14 cellular contexts compared by ENCODE assay signal in genomic region chr12:103462675-103463074, GRCh38. TPM values are rescaled to one million over a fixed set of nuclear protein-coding genes. Genes with fewer than 3 reads are reported as not detected.
A peak's percentile ranks its signal among the peaks of the same experiment; 100 is the strongest.
DNase-seq lines count a peak whose midpoint lies in the region; ATAC-seq lines count a peak whose summit lies in the region.
"Had no signal": no experiment of that assay in that cellular context is flagged by ENCODE, and none has a peak within 500 bp of the region (broad histone marks: within the 10 kb centered on the region; RNA-seq: fewer than 3 reads in every experiment).

No MANE protein-coding gene starts in this region.

- H3K9me3 Mint-ChIP-seq in activated T-helper 2 cell treated with anti-CD3 and anti-CD28 coated beads, Interferon-gamma antibody, Interleukin-2, Interleukin-4, amounts not matched to agents 10 μg/mL and 5 μg/mL and 100 μg/mL, durations not matched to agents 14 hours and 24 hours and 36 hours, result peaks cover 4% of the 10 kb centered on the region

- peaks cover 4% of the 10 kb centered on the region for H3K27me3 Mint-ChIP-seq in activated T-helper 2 cell treated with anti-CD3 and anti-CD28 coated beads, Interferon-gamma antibody, Interleukin-2, Interleukin-4, amounts not matched to agents 10 μg/mL and 5 μg/mL and 100 μg/mL, durations not matched to agents 14 hours and 24 hours and 36 hours (ENCODE audit: low read depth)
- H3K27me3 Mint-ChIP-seq: IgD-negative memory B cell had no signal

- no peaks in the 10 kb centered on the region for H3K36me3 Mint-ChIP-seq in activated T-helper 2 cell treated with anti-CD3 and anti-CD28 coated beads, Interferon-gamma antibody, Interleukin-2, Interleukin-4, amounts not matched to agents 10 μg/mL and 5 μg/mL and 100 μg/mL, durations not matched to agents 14 hours and 24 hours and 36 hours (ENCODE audit: low read depth)

- H3K4me3 Mint-ChIP-seq in activated T-helper 2 cell treated with anti-CD3 and anti-CD28 coated beads, Interferon-gamma antibody, Interleukin-2, Interleukin-4, amounts not matched to agents 10 μg/mL and 5 μg/mL and 100 μg/mL, durations not matched to agents 14 hours and 24 hours and 36 hours (ENCODE audit: low read depth), result no peak overlapping the region
- H3K4me3 Mint-ChIP-seq: IgD-negative memory B cell had no signal

- ATAC-seq in GM19023 (IDR thresholded peaks at IDR 0.05; ENCODE audit: unreplicated experiment) (peak; percentile 96), GM21619 (IDR thresholded peaks at IDR 0.05; ENCODE audit: unreplicated experiment) (peak; percentile 98), HG03097 (IDR thresholded peaks at IDR 0.05; ENCODE audit: low FRiP score, unreplicated experiment) (peak; percentile 74)

- peaks cover 13% of the 10 kb centered on the region for H3K4me1 Mint-ChIP-seq in activated T-helper 2 cell treated with anti-CD3 and anti-CD28 coated beads, Interferon-gamma antibody, Interleukin-2, Interleukin-4, amounts not matched to agents 10 μg/mL and 5 μg/mL and 100 μg/mL, durations not matched to agents 14 hours and 24 hours and 36 hours (ENCODE audit: low read depth)

- intact Hi-C loops in activated T-helper 2 cell treated with anti-CD3 and anti-CD28 coated beads, Interferon-gamma antibody, Interleukin-2, Interleukin-4, amounts not matched to agents 10 μg/mL and 5 μg/mL and 100 μg/mL, durations not matched to agents 14 hours and 24 hours and 36 hours (cut with micrococcal nuclease), result no loop called here

- DNase-seq in COLO829 (ENCODE audit: low spot score), result no peak
- no peak for DNase-seq in NCI-H2227 treated with DMSO at 0.1 percent for 48 hours (lab: John Stamatoyannopoulos, UW)
- DNase-seq in activated T-helper 2 cell treated with anti-CD3 and anti-CD28 coated beads, Interferon-gamma antibody, Interleukin-2, Interleukin-4, amounts not matched to agents 10 μg/mL and 5 μg/mL and 100 μg/mL, durations not matched to agents 14 hours and 24 hours and 36 hours (ENCODE audit: low spot score), result no peak
- no peak for DNase-seq in SK-N-DZ (ENCODE audit: low spot score)
- DNase-seq: activated CD4-positive, alpha-beta T cell treated with anti-CD3 and anti-CD28 coated beads, Interleukin-2, amount 50 U/mL, for 1 hour; activated naive CD4-positive, alpha-beta T cell treated with anti-CD3 and anti-CD28 coated beads, Interleukin-2, amount 50 U/mL, for 16 hours; cortex of kidney; kidney; NCI-H1694 treated with DMSO at 0.1 percent for 48 hours; uterus had no signal

- H3K27ac Mint-ChIP-seq in activated T-helper 2 cell treated with anti-CD3 and anti-CD28 coated beads, Interferon-gamma antibody, Interleukin-2, Interleukin-4, amounts not matched to agents 10 μg/mL and 5 μg/mL and 100 μg/mL, durations not matched to agents 14 hours and 24 hours and 36 hours, result no peak overlapping the region

RNA-seq across cellular contexts. Expression of gene C12orf42, which starts 33.1 kb away (rescaled TPM):
- total RNA-seq in activated T-helper 2 cell treated with anti-CD3 and anti-CD28 coated beads, Interferon-gamma antibody, Interleukin-2, Interleukin-4, amounts not matched to agents 10 μg/mL and 5 μg/mL and 100 μg/mL, durations not matched to agents 14 hours and 24 hours and 36 hours, result not detected in 2 replicates
- 0.10 TPM in 1 of 2 replicates, not detected in the other for polyA plus RNA-seq in SK-N-DZ (2014; cell fraction: cytosol; rRNA removed)
- polyA plus RNA-seq in SK-N-DZ (2014; cell fraction: nucleus; rRNA removed), result 0.12 and 1.5 TPM in 2 replicates
